Comparison of ENCODE assay signal across 1 cellular context in the genomic region with DNA sequence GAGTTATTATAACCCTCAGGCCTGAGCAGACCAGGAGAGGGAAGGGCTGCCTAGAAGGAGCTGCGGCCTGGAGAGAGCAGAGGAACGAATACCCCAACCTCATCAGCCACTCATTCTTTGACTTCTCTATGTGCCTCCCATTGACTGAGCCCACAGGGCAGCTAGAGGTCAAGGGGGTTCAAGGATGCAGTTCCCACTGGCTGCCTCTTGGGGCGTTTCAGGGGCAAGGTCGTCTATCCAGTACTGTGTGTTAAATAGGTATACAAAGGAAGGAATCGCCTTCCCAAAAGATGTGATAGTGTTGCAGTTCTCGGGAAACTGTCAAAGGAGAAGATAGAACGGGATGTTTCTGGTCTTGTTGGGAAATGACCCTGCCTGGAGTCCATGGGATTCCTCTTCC.
TF ChIP-seq lines count a peak whose summit lies in the region.

No MANE protein-coding gene starts in this region.

TF ChIP-seq in HepG2, 621 proteins besides CTCF, POLR2A, EP300 and RAD21 (continued from another document):
- TF ChIP-seq, protein P1, sequence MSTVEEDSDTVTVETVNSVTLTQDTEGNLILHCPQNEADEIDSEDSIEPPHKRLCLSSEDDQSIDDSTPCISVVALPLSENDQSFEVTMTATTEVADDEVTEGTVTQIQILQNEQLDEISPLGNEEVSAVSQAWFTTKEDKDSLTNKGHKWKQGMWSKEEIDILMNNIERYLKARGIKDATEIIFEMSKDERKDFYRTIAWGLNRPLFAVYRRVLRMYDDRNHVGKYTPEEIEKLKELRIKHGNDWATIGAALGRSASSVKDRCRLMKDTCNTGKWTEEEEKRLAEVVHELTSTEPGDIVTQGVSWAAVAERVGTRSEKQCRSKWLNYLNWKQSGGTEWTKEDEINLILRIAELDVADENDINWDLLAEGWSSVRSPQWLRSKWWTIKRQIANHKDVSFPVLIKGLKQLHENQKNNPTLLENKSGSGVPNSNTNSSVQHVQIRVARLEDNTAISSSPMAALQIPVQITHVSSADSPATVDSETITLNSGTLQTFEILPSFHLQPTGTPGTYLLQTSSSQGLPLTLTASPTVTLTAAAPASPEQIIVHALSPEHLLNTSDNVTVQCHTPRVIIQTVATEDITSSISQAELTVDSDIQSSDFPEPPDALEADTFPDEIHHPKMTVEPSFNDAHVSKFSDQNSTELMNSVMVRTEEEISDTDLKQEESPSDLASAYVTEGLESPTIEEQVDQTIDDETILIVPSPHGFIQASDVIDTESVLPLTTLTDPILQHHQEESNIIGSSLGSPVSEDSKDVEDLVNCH (CRISPR knock-in tag; IDR thresholded peaks at IDR 0.05), result no peak
- TF ChIP-seq, protein P2, sequence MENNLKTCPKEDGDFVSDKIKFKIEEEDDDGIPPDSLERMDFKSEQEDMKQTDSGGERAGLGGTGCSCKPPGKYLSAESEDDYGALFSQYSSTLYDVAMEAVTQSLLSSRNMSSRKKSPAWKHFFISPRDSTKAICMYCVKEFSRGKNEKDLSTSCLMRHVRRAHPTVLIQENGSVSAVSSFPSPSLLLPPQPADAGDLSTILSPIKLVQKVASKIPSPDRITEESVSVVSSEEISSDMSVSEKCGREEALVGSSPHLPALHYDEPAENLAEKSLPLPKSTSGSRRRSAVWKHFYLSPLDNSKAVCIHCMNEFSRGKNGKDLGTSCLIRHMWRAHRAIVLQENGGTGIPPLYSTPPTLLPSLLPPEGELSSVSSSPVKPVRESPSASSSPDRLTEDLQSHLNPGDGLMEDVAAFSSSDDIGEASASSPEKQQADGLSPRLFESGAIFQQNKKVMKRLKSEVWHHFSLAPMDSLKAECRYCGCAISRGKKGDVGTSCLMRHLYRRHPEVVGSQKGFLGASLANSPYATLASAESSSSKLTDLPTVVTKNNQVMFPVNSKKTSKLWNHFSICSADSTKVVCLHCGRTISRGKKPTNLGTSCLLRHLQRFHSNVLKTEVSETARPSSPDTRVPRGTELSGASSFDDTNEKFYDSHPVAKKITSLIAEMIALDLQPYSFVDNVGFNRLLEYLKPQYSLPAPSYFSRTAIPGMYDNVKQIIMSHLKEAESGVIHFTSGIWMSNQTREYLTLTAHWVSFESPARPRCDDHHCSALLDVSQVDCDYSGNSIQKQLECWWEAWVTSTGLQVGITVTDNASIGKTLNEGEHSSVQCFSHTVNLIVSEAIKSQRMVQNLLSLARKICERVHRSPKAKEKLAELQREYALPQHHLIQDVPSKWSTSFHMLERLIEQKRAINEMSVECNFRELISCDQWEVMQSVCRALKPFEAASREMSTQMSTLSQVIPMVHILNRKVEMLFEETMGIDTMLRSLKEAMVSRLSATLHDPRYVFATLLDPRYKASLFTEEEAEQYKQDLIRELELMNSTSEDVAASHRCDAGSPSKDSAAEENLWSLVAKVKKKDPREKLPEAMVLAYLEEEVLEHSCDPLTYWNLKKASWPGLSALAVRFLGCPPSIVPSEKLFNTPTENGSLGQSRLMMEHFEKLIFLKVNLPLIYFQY (CRISPR knock-in tag; IDR thresholded peaks at IDR 0.05; ENCODE audit: borderline replicate concordance), result no peak
- TF ChIP-seq ZNF891 (CRISPR knock-in tag; IDR thresholded peaks at IDR 0.05) (no peak), RFX5 (IDR thresholded peaks at IDR 0.05; ENCODE audit: low read depth, low read length) (no peak), SNRNP70 (IDR thresholded peaks at IDR 0.05; ENCODE audit: low read depth, low read length) (no peak), TCF7 (IDR thresholded peaks at IDR 0.05; ENCODE audit: low read depth) (no peak), ZNF484 (CRISPR knock-in tag; IDR thresholded peaks at IDR 0.05; ENCODE audit: borderline replicate concordance, low read depth) (no peak), RBFOX2 (IDR thresholded peaks at IDR 0.05; ENCODE audit: low read depth, low read length) (no peak)
